1 cellular context compared by ENCODE assay signal in genomic region chr19:1651061-1651547, GRCh38.
TF ChIP-seq lines count a peak whose summit lies in the region.

No MANE protein-coding gene starts in this region.

TF ChIP-seq in GM23338, 12 proteins besides CTCF, POLR2A, EP300 and RAD21 (continued from another document):
- TF ChIP-seq ZNF462 (CRISPR knock-in tag; IDR thresholded peaks at IDR 0.05) (no peak), JUNB (IDR thresholded peaks at IDR 0.05; ENCODE audit: unreplicated experiment) (no peak), STAT1 (IDR thresholded peaks at IDR 0.05; ENCODE audit: unreplicated experiment) (no peak), POLR2AphosphoS5 (IDR thresholded peaks at IDR 0.05; ENCODE audit: low read depth) (peak; percentile 33; the same call in 1 of the 2 replicates), ZNF331 (CRISPR knock-in tag; IDR thresholded peaks at IDR 0.05; ENCODE audit: low read depth) (no peak), NANOG (IDR thresholded peaks at IDR 0.05; ENCODE audit: borderline replicate concordance) (no peak)
TF ChIP-seq in GM23338: peak in this region for 1.
